ENCODE assay signal across 8 cellular contexts in genomic region chr2:32008811-32009478, GRCh38. TPM values are rescaled to one million over a fixed set of nuclear protein-coding genes. Genes with fewer than 3 reads are reported as not detected.
DNase-seq lines count a peak whose midpoint lies in the region; ATAC-seq and TF ChIP-seq lines count a peak whose summit lies in the region.

No MANE protein-coding gene starts in this region.

- 0 to 3% (median 1%) methylated on average over 5 to 9 of the region's 9 CpGs for WGBS in adrenal gland, 4 donors

- peak overlapping the region in 4 of 5 donors; percentile 66 to 98 (median 81) for H3K27ac ChIP-seq in adrenal gland

- ATAC-seq in GM18867 (IDR thresholded peaks at IDR 0.05; ENCODE audit: unreplicated experiment), result no peak

- intact Hi-C loops in adrenal gland (cut with DNase I), result no loop called here

- no peaks in the 10 kb centered on the region for H3K27me3 ChIP-seq in adrenal gland

- DNase-seq in NCI-H526 (lab: John Stamatoyannopoulos, UW) (peak; percentile 61 to 66), NCI-H526 treated with DMSO at 0.1 percent for 48 hours (lab: John Stamatoyannopoulos, UW) (no peak), LoVo (ENCODE audit: low spot score) (peak; percentile 9), adrenal gland (peak in 3 of 7 donors; percentile 6 to 22 (median 16)), inferior parietal cortex (ENCODE audit: extremely low spot score) (peak; percentile 38), SIG-M5 (lab: John Stamatoyannopoulos, UW) (no peak)
- DNase-seq in stimulated activated CD4-positive, alpha-beta T cell treated with anti-CD3 and anti-CD28 coated beads, Interleukin-4, amount 100 ng/mL, for 1 hour, result peak; percentile 15

- no peak for TF ChIP-seq CTCF in adrenal gland (IDR thresholded peaks at IDR 0.05)

- peak overlapping the region; percentile 20 to 92 (median 68) for H3K4me3 ChIP-seq in adrenal gland

- no peak for TF ChIP-seq POLR2A in adrenal gland (IDR thresholded peaks at IDR 0.05)

- H3K36me3 ChIP-seq in adrenal gland (replicated peaks in 1 of 2), result no peaks in the 10 kb centered on the region

- no peaks in the 10 kb centered on the region for H3K9me3 ChIP-seq in adrenal gland (replicated peaks in 1 of 3)

- peaks cover 6 to 31% of the 10 kb centered on the region in 2 donors for H3K4me1 ChIP-seq in adrenal gland (replicated peaks in 1 of 2)

RNA-seq across cellular contexts. Expression of gene MEMO1, which starts 1.9 kb away (rescaled TPM):
- 10 to 100 TPM; 22.7 to 64.3 (median 41.2) TPM for total RNA-seq in adrenal gland
- polyA plus RNA-seq in adrenal gland, result 10 to 100 TPM; 43.2 to 51.9 (median 43.3) TPM

RNA-seq across cellular contexts. Expression of gene DPY30, which starts 30.7 kb away (rescaled TPM):
- 100 to 1,000 TPM in 1 of 8 donors, 10 to 100 TPM in 7; 69.5 to 123 (median 89.4) TPM for total RNA-seq in adrenal gland
- polyA plus RNA-seq in adrenal gland, result 100 to 1,000 TPM in 2 of 3 donors, 10 to 100 TPM in 1; 84.5 to 177 (median 149) TPM

RNA-seq across cellular contexts. Expression of gene SPAST, which starts 54.4 kb away (rescaled TPM):
- total RNA-seq in adrenal gland, result 10 to 100 TPM; 12.7 to 24.1 (median 16.6) TPM
- polyA plus RNA-seq in adrenal gland, result 10 to 100 TPM in 1 of 3 donors, 1 to 10 TPM in 2; 2.8 to 14.5 (median 3.2) TPM

Comparison
In these comparisons a context has a peak if more than half of its experiments do, and no peak if none do; other contexts are left out.
1. DNase-seq: peak in NCI-H526 (2 of 2), LoVo (single experiment), inferior parietal cortex (single experiment) and stimulated activated CD4-positive, alpha-beta T cell treated with anti-CD3 and anti-CD28 coated beads, Interleukin-4, amount 100 ng/mL, for 1 hour (single experiment); none in NCI-H526 treated with DMSO at 0.1 percent for 48 hours (single experiment) and SIG-M5 (single experiment).